In genomic region chr1:150995896-150996295, GRCh38 we compare ENCODE assay signal across 8 cellular contexts. TPM values are rescaled to one million over a fixed set of nuclear protein-coding genes. Genes with fewer than 3 reads are reported as not detected.
DNase-seq lines count a peak whose midpoint lies in the region; ATAC-seq and TF ChIP-seq lines count a peak whose summit lies in the region.

No MANE protein-coding gene starts in this region.

- ATAC-seq in CD8-positive, alpha-beta T cell, result peak; percentile 64

- no peaks in the 10 kb centered on the region for H3K27me3 ChIP-seq in CD8-positive, alpha-beta T cell (ENCODE audit: insufficient read depth, low read length)

- H3K4me1 Mint-ChIP-seq in CD8-positive, alpha-beta T cell (ENCODE audit: low read depth), result peaks cover 8% of the 10 kb centered on the region
- H3K4me1 Mint-ChIP-seq in immature natural killer cell, result peaks cover 0 to 7% of the 10 kb centered on the region in 2 donors

- H3K27me3 Mint-ChIP-seq in CD8-positive, alpha-beta T cell (ENCODE audit: low read depth), result no peaks in the 10 kb centered on the region
- H3K27me3 Mint-ChIP-seq in immature natural killer cell (ENCODE audit: low read depth in 3 of 3), result peaks cover 0 to 4% (median 3%) of the 10 kb centered on the region in 3 donors

- no peaks in the 10 kb centered on the region for H3K9me3 ChIP-seq in CD8-positive, alpha-beta T cell (ENCODE audit: low read length)

- H3K27ac ChIP-seq in CD8-positive, alpha-beta T cell (ENCODE audit: low read depth, low read length), result no peak overlapping the region
- H3K27ac ChIP-seq in substantia nigra (ENCODE audit: low read depth, low read length, poor library complexity, severe bottlenecking), result peak overlapping the region; percentile 55

- peak in 2 of 7 experiments; percentile 29 to 31 for DNase-seq in CD8-positive, alpha-beta T cell
- peak; percentile 54 for DNase-seq in LHCN-M2 (ENCODE audit: low read depth)
- peak; percentile 65 for DNase-seq in amniotic epithelial cell (ENCODE audit: low read depth)
- peak; percentile 40 to 54 (median 45) for DNase-seq in immature natural killer cell
- DNase-seq in substantia nigra (lab: John Stamatoyannopoulos, UW), result peak in 18 of 49 donors; percentile 6 to 38 (median 20)
- DNase-seq in putamen (ENCODE audit: low spot score), result no peak
- DNase-seq in NCI-H748 (lab: John Stamatoyannopoulos, UW; ENCODE audit: unreplicated experiment), result no peak
- DNase-seq in middle frontal gyrus (ENCODE audit: extremely low spot score, low spot score), result no peak

- CTCF ChIA-PET in CD8-positive, alpha-beta T cell (lab: Charles Lee), result interaction anchor here (0.7 to 16.2 kb wide), 22 partner anchors 10 to 436 kb away, joined by 3 to 283 read pairs (median 4); partner anchors contain the start of genes ANXA9, CERS2, CTSK and MINDY1

- peak; percentile 95 for TF ChIP-seq CTCF in CD8-positive, alpha-beta T cell (IDR thresholded peaks at IDR 0.05)

- POLR2A ChIA-PET in CD8-positive, alpha-beta T cell (lab: Charles Lee), result no interaction called here

- no peak overlapping the region for H3K27ac Mint-ChIP-seq in CD8-positive, alpha-beta T cell
- H3K27ac Mint-ChIP-seq in immature natural killer cell, result peak overlapping the region in 3 of 6 donors; percentile 16 to 66 (median 27)

- no peaks in the 10 kb centered on the region for H3K9me3 Mint-ChIP-seq in CD8-positive, alpha-beta T cell
- H3K9me3 Mint-ChIP-seq in immature natural killer cell, result no peaks in the 10 kb centered on the region

- peaks cover 30% of the 10 kb centered on the region for H3K36me3 Mint-ChIP-seq in CD8-positive, alpha-beta T cell
- H3K36me3 Mint-ChIP-seq in immature natural killer cell, result peaks cover 0 to 4% (median 0%) of the 10 kb centered on the region in 3 donors

- no peak overlapping the region for H3K4me3 Mint-ChIP-seq in CD8-positive, alpha-beta T cell
- H3K4me3 Mint-ChIP-seq in immature natural killer cell, result peak overlapping the region in 3 of 5 donors; percentile 29 to 59 (median 49)

- intact Hi-C loops in CD8-positive, alpha-beta T cell (cut with DNase I, micrococcal nuclease), result loop anchor here (1.0 to 2.0 kb wide), 3 partner anchors 10 to 532 kb away; partner anchors contain the start of gene MINDY1 (in 1 of the 2)

- peaks cover 17% of the 10 kb centered on the region for H3K36me3 ChIP-seq in CD8-positive, alpha-beta T cell (ENCODE audit: insufficient read depth, low read length)

- no peaks in the 10 kb centered on the region for H3K4me1 ChIP-seq in CD8-positive, alpha-beta T cell (ENCODE audit: insufficient read depth, low read length)

- H3K4me3 ChIP-seq in CD8-positive, alpha-beta T cell (ENCODE audit: low read depth, low read length), result no peak overlapping the region

RNA-seq across cellular contexts. Expression of gene MINDY1, which starts 10.8 kb away (rescaled TPM):
- total RNA-seq in CD8-positive, alpha-beta T cell, result 1 to 10 TPM; 2.2 to 2.4 TPM
- total RNA-seq in LHCN-M2 (2014; rRNA removed), result 3.8 and 9.2 TPM in 2 replicates
- polyA plus RNA-seq in LHCN-M2 (2012), result 5.4 TPM
- 1 to 10 TPM; 2.1 to 5.1 (median 3.6) TPM for polyA plus RNA-seq in immature natural killer cell

RNA-seq across cellular contexts. Expression of gene PRUNE1, which starts 12.4 kb away (rescaled TPM):
- total RNA-seq in CD8-positive, alpha-beta T cell, result 1 to 10 TPM; 8.0 to 9.0 TPM
- total RNA-seq in LHCN-M2 (2014; rRNA removed), result 7.6 and 9.1 TPM in 2 replicates
- polyA plus RNA-seq in LHCN-M2 (2012), result 7.2 TPM
- polyA plus RNA-seq in immature natural killer cell, result 10 to 100 TPM; 35.6 to 53.3 (median 40.1) TPM

RNA-seq across cellular contexts. Expression of gene ANXA9, which starts 13.8 kb away (rescaled TPM):
- under 1 TPM in 1 of 2 experiments, not detected in 1; 0.16 TPM for total RNA-seq in CD8-positive, alpha-beta T cell
- not detected in 2 replicates for total RNA-seq in LHCN-M2 (2014; rRNA removed)
- polyA plus RNA-seq in LHCN-M2 (2012), result 0.33 TPM
- not detected for polyA plus RNA-seq in immature natural killer cell

RNA-seq across cellular contexts. Expression of gene CERS2, which starts 21.3 kb away (rescaled TPM):
- total RNA-seq in CD8-positive, alpha-beta T cell, result 10 to 100 TPM; 74.5 to 75.5 TPM
- total RNA-seq in LHCN-M2 (2014; rRNA removed), result 197 and 219 TPM in 2 replicates
- polyA plus RNA-seq in LHCN-M2 (2012), result 164 TPM
- 100 to 1,000 TPM; 138 to 200 (median 168) TPM for polyA plus RNA-seq in immature natural killer cell

RNA-seq across cellular contexts. Expression of gene BNIPL, which starts 40.5 kb away (rescaled TPM):
- under 1 TPM; 0.08 to 0.47 TPM for total RNA-seq in CD8-positive, alpha-beta T cell
- 0.06 and 0.32 TPM in 2 replicates for total RNA-seq in LHCN-M2 (2014; rRNA removed)
- polyA plus RNA-seq in LHCN-M2 (2012), result 0.19 TPM
- polyA plus RNA-seq in immature natural killer cell, result under 1 TPM in 1 of 3 donors, not detected in 2; 0.18 TPM

Comparison
In these comparisons a context has a peak if more than half of its experiments do, and no peak if none do; other contexts are left out.
1. DNase-seq: peak in LHCN-M2 (single experiment), amniotic epithelial cell (single experiment) and immature natural killer cell (3 of 3); none in putamen (single experiment), NCI-H748 (single experiment) and middle frontal gyrus (single experiment).